ENCODE assay signal across 8 cellular contexts in the genomic region with DNA sequence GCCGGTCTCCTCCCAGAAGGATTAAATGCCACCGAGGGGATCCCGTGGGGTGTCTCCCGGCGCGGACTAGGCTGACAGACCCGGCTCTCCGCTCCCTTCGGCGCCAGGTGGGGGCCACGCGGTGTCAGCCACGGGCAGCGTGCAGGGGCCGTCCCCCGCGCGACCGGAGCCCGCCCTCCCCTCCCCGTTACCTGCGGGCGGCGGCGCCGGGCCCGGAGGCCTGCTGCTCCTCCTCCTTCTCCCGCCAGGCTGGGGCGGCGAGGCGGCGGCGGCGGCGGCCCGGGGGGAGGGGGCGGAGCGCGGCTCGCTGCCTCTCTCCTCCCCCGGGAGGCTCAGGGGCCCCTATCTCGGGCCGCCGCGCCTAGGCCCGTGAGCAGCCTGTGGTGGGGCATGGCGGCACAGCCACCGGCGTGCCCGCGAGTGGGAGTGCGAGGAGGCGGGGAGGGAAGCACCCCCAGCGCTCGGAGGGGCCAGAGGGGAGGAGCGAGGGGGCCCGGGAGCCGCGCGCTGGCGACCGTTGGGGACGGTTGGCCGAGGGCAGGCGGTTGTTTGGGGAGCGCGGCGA. TPM values are rescaled to one million over a fixed set of nuclear protein-coding genes. Genes with fewer than 3 reads are reported as not detected.
DNase-seq lines count a peak whose midpoint lies in the region; ATAC-seq, FAIRE-seq and TF ChIP-seq lines count a peak whose summit lies in the region.

No MANE protein-coding gene starts in this region.

- CTCF ChIA-PET in IMR-90 (lab: Yijun Ruan, JAX) (no interaction called here), GM12878 (lab: Yijun Ruan, JAX) (interaction anchor here (1.5 kb wide), 1 partner anchor 14 kb away, joined by 6 read pairs; no protein-coding TSS in a partner anchor)

- SMC1A ChIA-PET in GM12878 (lab: Charles Lee; ENCODE audit: uncharacterized antibody, unreplicated experiment) = interaction anchor here (5.3 kb wide), 1 partner anchor 13 kb away, joined by 40 read pairs; no protein-coding TSS in a partner anchor

- no peak for FAIRE-seq in GM12878 (lab: Jason Lieb, UNC)

- H4K20me1 ChIP-seq in IMR-90 (ENCODE audit: insufficient read depth, low read length) (peaks cover 5% of the 10 kb centered on the region; the same call in 1 of the 2 replicates), GM12878 (ENCODE audit: control insufficient read depth, insufficient read depth) (no peaks in the 10 kb centered on the region)

- H3K18ac ChIP-seq in IMR-90 (ENCODE audit: low read depth, low read length) = no peak overlapping the region; the same call in 1 of the 2 replicates

- BruUV-seq in IMR-90 (replicated peaks; lab: Mats Ljungman, UMichigan) = no TSS peak
- no TSS peak for BruUV-seq in GM12878 (replicated peaks; lab: Mats Ljungman, UMichigan)

- H3K36me3 ChIP-seq in ES-I3 (ENCODE audit: insufficient read depth, low read length) (no peaks in the 10 kb centered on the region), IMR-90 (ENCODE audit: control insufficient read depth, insufficient read depth, low read length) (no peaks in the 10 kb centered on the region), GM12878 (ENCODE audit: control insufficient read depth in 2 of 2, insufficient read depth in 2 of 2, low read length in 1 of 2) (no peaks in the 10 kb centered on the region)

- TF ChIP-seq POLR2A in IMR-90 (IDR thresholded peaks at IDR 0.05; ENCODE audit: low read depth, low read length) (no peak), GM12878 (IDR thresholded peaks at IDR 0.05; ENCODE audit: low read depth, low read length) (peak; percentile 74)

- H3K14ac ChIP-seq in IMR-90 (replicated peaks; ENCODE audit: low read depth, low read length) = no peak overlapping the region; the same call in 1 of the 2 replicates

- peak overlapping the region; percentile 96 for H2AFZ ChIP-seq in IMR-90 (replicated peaks; ENCODE audit: low read length, poor library complexity)
- H2AFZ ChIP-seq in GM12878 (ENCODE audit: control insufficient read depth, low read depth, low read length) = peak overlapping the region; percentile 58

- dilution Hi-C loops in IMR-90 (cut with HindIII; ENCODE audit: low sequenced_read_pairs, unreplicated experiment) = no loop called here

- no peak overlapping the region for H3K4ac ChIP-seq in IMR-90 (ENCODE audit: low read depth, low read length)

- RAD21 ChIA-PET in GM12878 (lab: Charles Lee; ENCODE audit: unreplicated experiment) = no interaction called here

- H3K79me2 ChIP-seq in GM12878 (ENCODE audit: control insufficient read depth, insufficient read depth, low read length) = peaks cover 32% of the 10 kb centered on the region

- H2AK9ac ChIP-seq in IMR-90 (replicated peaks; ENCODE audit: low read depth, low read length, poor library complexity) = peak overlapping the region; percentile 91

- ATAC-seq in GM21528 (IDR thresholded peaks at IDR 0.05; ENCODE audit: low FRiP score, unreplicated experiment) = peak; percentile 55
- peak; percentile 79 for ATAC-seq in IMR-90 (ENCODE audit: low read depth)
- ATAC-seq in GM12878 = peak; percentile 77

- TF ChIP-seq RAD21 in IMR-90 (IDR thresholded peaks at IDR 0.05; ENCODE audit: low read length) = no peak
- TF ChIP-seq RAD21 in GM12878 (IDR thresholded peaks at IDR 0.05; ENCODE audit: insufficient read depth, low read depth, low read length) = no peak

- POLR2A ChIA-PET in IMR-90 (lab: Charles Lee; ENCODE audit: unreplicated experiment) (interaction anchor here (0.6 kb wide), 4 partner anchors 35 to 846 kb away, joined by 3 to 12 read pairs (median 8); no protein-coding TSS in a partner anchor), GM12878 (lab: Charles Lee) (interaction anchor here (5.0 kb wide), 1 partner anchor 13 kb away, joined by 24 read pairs; no protein-coding TSS in a partner anchor)

- WGBS in IMR-90 (ENCODE audit: extremely low coverage in 2 of 2, insufficient read length in 1 of 2), 2 experiments = 0% methylated on average over 11 of the region's 68 CpGs; no CpG with 5 or more reads in 1 of the 2 experiments
- WGBS in GM12878 (ENCODE audit: insufficient coverage, insufficient replicate concordance, low lambda C conversion rate, missing lambda C conversion rate) = under 1% methylated on average over 35 of the region's 68 CpGs

- no peak overlapping the region for H2BK15ac ChIP-seq in IMR-90 (ENCODE audit: low read depth, low read length)

- H3K23ac ChIP-seq in IMR-90 (ENCODE audit: low read depth, low read length) = no peak overlapping the region

- H2BK20ac ChIP-seq in IMR-90 (ENCODE audit: low read depth, low read length) = no peak overlapping the region

- peak overlapping the region; percentile 74 for H2BK5ac ChIP-seq in IMR-90 (ENCODE audit: low read depth, low read length, poor library complexity, severe bottlenecking)

- no peak for TF ChIP-seq EP300 in GM12878 (IDR thresholded peaks at IDR 0.05; ENCODE audit: borderline replicate concordance in 1 of 2, control insufficient read depth in 1 of 2, low read depth in 2 of 2, low read length in 2 of 2)

- H3K4me2 ChIP-seq in IMR-90 (ENCODE audit: low read depth, low read length) (peak overlapping the region; percentile 96), GM12878 (ENCODE audit: control insufficient read depth, insufficient read depth) (0 out of 2 replicates have a peak overlapping the region, but pooled peaks have one; percentile 38)

- no peak overlapping the region; a peak in 1 of 4 replicates for H4K8ac ChIP-seq in IMR-90 (ENCODE audit: low read depth in 2 of 2, low read length in 2 of 2)

- H2AK5ac ChIP-seq in IMR-90 (ENCODE audit: low read depth, low read length) = no peak overlapping the region

- H3K56ac ChIP-seq in IMR-90 (ENCODE audit: extremely low read depth, insufficient read depth, low read length) = peak overlapping the region; percentile 1; the same call in 1 of the 2 replicates

- intact Hi-C loops in IMR-90 (cut with micrococcal nuclease) = loop anchor here (5.0 to 10.0 kb wide), 2 partner anchors 71 to 113 kb away; partner anchors contain the start of gene ADAMTS8
- intact Hi-C loops in GM12878 (cut with micrococcal nuclease; ENCODE audit: unreplicated experiment) = loop anchor here (5.0 kb wide), 2 partner anchors 37 to 72 kb away; no protein-coding TSS in a partner anchor

- peak overlapping the region; percentile 99 for H3K4me3 ChIP-seq in IMR-90 (ENCODE audit: insufficient read depth, low read depth, low read length)
- peak overlapping the region; percentile 75 for H3K4me3 ChIP-seq in GM12878
- peak overlapping the region; percentile 85 for H3K4me3 ChIP-seq in iPS-18c (ENCODE audit: insufficient read depth, low read depth, low read length)
- peak overlapping the region; percentile 74 to 98 (median 81) for H3K4me3 ChIP-seq in skin epidermis

- peaks cover 3% of the 10 kb centered on the region; the same call in 1 of the 2 replicates for H3K9me3 ChIP-seq in ES-I3 (ENCODE audit: control insufficient read depth, insufficient read depth, low read length)
- no peaks in the 10 kb centered on the region for H3K9me3 ChIP-seq in IMR-90 (ENCODE audit: control insufficient read depth, insufficient read depth, low read length)
- H3K9me3 ChIP-seq in GM12878 (replicated peaks; ENCODE audit: control insufficient read depth, insufficient read depth, low read length) = no peaks in the 10 kb centered on the region
- H3K9me3 ChIP-seq in iPS-18c (ENCODE audit: control insufficient read depth, insufficient read depth, low read length) = no peaks in the 10 kb centered on the region

- H2BK120ac ChIP-seq in IMR-90 (ENCODE audit: low read depth, low read length) = no peak overlapping the region

- in situ Hi-C loops in IMR-90 (cut with MboI; ENCODE audit: low sequenced_read_pairs) (no loop called here), GM12878 (cut with MboI) (no loop called here)

- H3K9ac ChIP-seq in ES-I3 (ENCODE audit: low read depth, low read length) (peak overlapping the region; percentile 89), IMR-90 (ENCODE audit: low read depth, low read length) (peak overlapping the region; percentile 91), GM12878 (ENCODE audit: control insufficient read depth, insufficient read depth, low read length) (peak overlapping the region; percentile 83)

- H3K27me3 ChIP-seq in IMR-90 (ENCODE audit: control insufficient read depth, insufficient read depth, low read length) = no peaks in the 10 kb centered on the region
- H3K27me3 ChIP-seq in GM12878 (replicated peaks in 1 of 2; ENCODE audit: control insufficient read depth in 2 of 2, insufficient read depth in 2 of 2, low read length in 1 of 2) = no peaks in the 10 kb centered on the region

- H3K79me1 ChIP-seq in IMR-90 (ENCODE audit: low read depth in 1 of 2, low read length in 2 of 2) = peaks cover 4 to 10% of the 10 kb centered on the region in 2 experiments

- H3K4me1 ChIP-seq in ES-I3 (ENCODE audit: insufficient read depth, low read length) (peaks cover 19% of the 10 kb centered on the region; the same call in 1 of the 2 replicates), IMR-90 (ENCODE audit: control insufficient read depth, insufficient read depth, low read length) (peaks cover 6% of the 10 kb centered on the region; the same call in 1 of the 2 replicates), GM12878 (ENCODE audit: control insufficient read depth, insufficient read depth, low read length) (peaks cover 7% of the 10 kb centered on the region; the same call in 1 of the 2 replicates)

- no peak overlapping the region for H4K91ac ChIP-seq in IMR-90 (ENCODE audit: insufficient read depth, low read depth, low read length)

- peak overlapping the region; percentile 82 for H3K27ac ChIP-seq in IMR-90 (ENCODE audit: insufficient read depth, low read length)
- H3K27ac ChIP-seq in GM12878 (ENCODE audit: control insufficient read depth, insufficient read depth) = peak overlapping the region; percentile 78
- peak overlapping the region; percentile 81 to 98 (median 96) for H3K27ac ChIP-seq in skin epidermis

- H3K9me1 ChIP-seq in IMR-90 (ENCODE audit: insufficient read depth, low read length) = 0 out of 2 replicates have a peak, but pooled peaks cover 2% of the 10 kb centered on the region

- H4K5ac ChIP-seq in IMR-90 (ENCODE audit: low read depth, low read length) = 0 out of 2 replicates have a peak overlapping the region, but pooled peaks have one; percentile 16

- no peak for TF ChIP-seq CTCF in IMR-90 (conservative IDR thresholded peaks at IDR 0.05; ENCODE audit: low read depth, low read length)
- TF ChIP-seq CTCF in GM12878 (IDR thresholded peaks at IDR 0.05 in 2 of 3, conservative IDR thresholded peaks at IDR 0.05 in 1 of 3; ENCODE audit: control insufficient read depth in 2 of 3, extremely low read depth in 1 of 3, insufficient read depth in 1 of 3, low read depth in 3 of 3, low read length in 3 of 3) = no peak

- DNase-seq in IMR-90 = peak; percentile 1
- DNase-seq in T-helper 22 cell (ENCODE audit: low read depth) = peak; percentile 65
- no peak for DNase-seq in GM12878 (ENCODE audit: low read depth, low spot score)
- DNase-seq in SIG-M5 treated with dmso at 0.1 percent for 504 hours (lab: John Stamatoyannopoulos, UW; ENCODE audit: unreplicated experiment) = no peak

RNA-seq across cellular contexts. Expression of gene ZBTB44, which starts 0.5 kb away (rescaled TPM):
- 19.4 and 23.3 TPM in 2 replicates for total RNA-seq in IMR-90 (2012; rRNA removed)
- polyA plus RNA-seq in IMR-90 (2012; rRNA removed) = 5.2 and 6.9 TPM in 2 replicates
- 1.7 and 2.8 TPM in 2 replicates for polyA plus RNA-seq in IMR-90 (2012; cell fraction: cytosol; rRNA removed)
- 3.2 and 24.8 TPM in 2 replicates for polyA plus RNA-seq in IMR-90 (2012; cell fraction: nucleus; rRNA removed; ENCODE audit: low replicate concordance)
- 72.3 and 76.3 TPM in 2 replicates for total RNA-seq in GM12878 (2013; cell fraction: nucleolus; rRNA removed)
- 15.1 and 17.9 TPM in 2 replicates for total RNA-seq in GM12878 (2014; rRNA removed)
- 18.2 and 18.9 TPM in 2 replicates for total RNA-seq in GM12878 (2014; rRNA removed; fragmentation: Illumina TruSeq; extraction: Trizol)
- total RNA-seq in GM12878 (2021) = 18.5 and 20.4 TPM in 2 replicates
- 11.2 TPM for polyA plus RNA-seq in GM12878 (2011; ENCODE audit: low read depth)
- 38.2 and 46.2 TPM in 2 replicates for polyA plus RNA-seq in GM12878 (2011; rRNA removed)
- 24.4 and 30.0 TPM in 2 replicates for polyA plus RNA-seq in GM12878 (2011; cell fraction: cytosol; rRNA removed)
- polyA plus RNA-seq in GM12878 (2011; cell fraction: nucleus; rRNA removed) = 23.6 and 32.5 TPM in 2 replicates
- polyA plus RNA-seq in GM12878 (2012) = 9.7 and 11.7 TPM in 2 replicates
- polyA plus RNA-seq in GM12878 (2014; fragmentation: Illumina TruSeq; extraction: Trizol) = 12.9 and 18.6 TPM in 2 replicates
- polyA plus RNA-seq in GM12878 (2014; fragmentation: Nextera tagmentation; extraction: Ambion mirVana) = 1 to 10 TPM; 3.4 to 5.9 TPM
- 9.9 and 11.5 TPM in 2 replicates for polyA plus RNA-seq in GM12878 (2014; rRNA removed)
- 1 to 10 TPM; 2.8 to 3.0 TPM for polyA plus RNA-seq in GM12878 (2016; fragmentation: Nextera tagmentation; extraction: Ambion mirVana)
- polyA minus RNA-seq in GM12878 (2011; rRNA and poly(A)+ RNA removed) = 121 and 149 TPM in 2 replicates
- 39.9 and 47.0 TPM in 2 replicates for polyA minus RNA-seq in GM12878 (2011; cell fraction: cytosol; rRNA and poly(A)+ RNA removed)
- 44.7 and 55.4 TPM in 2 replicates for polyA minus RNA-seq in GM12878 (2011; cell fraction: nucleus; rRNA and poly(A)+ RNA removed)

Comparison
In these comparisons a context has a peak if more than half of its experiments do, and no peak if none do; other contexts are left out.
1. DNase-seq: peak in IMR-90 (single experiment) and T-helper 22 cell (single experiment); none in GM12878 (single experiment) and SIG-M5 treated with dmso at 0.1 percent for 504 hours (single experiment).
2. Peak in every context shown above with its lines, with median percentiles within 50 percentile points of each other: H3K9ac ChIP-seq, ATAC-seq, H3K27ac ChIP-seq and H3K4me3 ChIP-seq.